In the genomic region with DNA sequence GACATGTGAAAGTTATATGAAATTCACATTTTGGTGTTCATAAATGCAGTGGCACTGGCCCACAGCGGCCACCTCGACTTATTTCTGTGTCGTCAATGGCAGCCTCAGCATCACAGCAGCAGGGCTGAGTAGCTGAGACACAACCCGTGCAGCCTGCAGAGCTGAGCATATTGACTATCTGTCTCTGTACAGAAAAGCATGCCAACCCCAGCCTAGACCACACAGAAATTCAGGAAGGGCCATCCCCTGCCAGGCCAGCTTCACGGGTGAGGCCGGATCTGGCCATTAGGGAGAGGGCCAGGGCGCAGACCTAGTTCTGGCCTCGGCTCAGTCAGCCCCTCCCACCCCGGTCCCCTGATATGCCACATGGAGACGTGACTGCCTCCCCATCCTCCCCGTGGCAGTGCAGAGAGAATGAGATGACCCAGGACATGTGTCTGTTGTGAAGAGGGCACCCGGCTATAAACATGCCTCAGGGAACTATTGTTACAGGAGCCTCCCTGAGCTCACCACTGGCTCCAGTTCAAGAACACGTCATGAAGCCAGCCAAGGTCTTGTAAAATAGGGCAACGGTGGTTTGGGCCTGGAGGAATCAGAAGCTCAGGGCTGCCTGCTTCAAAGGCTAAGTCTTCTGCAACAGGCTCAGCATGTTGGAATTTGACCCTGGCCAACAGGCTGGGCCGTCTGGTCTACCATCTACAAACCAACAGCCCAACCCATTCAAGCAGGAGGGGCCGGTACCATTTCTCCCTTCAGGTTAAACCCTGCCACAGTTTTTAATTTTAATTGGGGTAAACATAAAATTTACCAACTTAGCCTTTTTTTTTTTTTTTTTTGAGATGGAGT, we compare ENCODE assay signal across 8 cellular contexts. TPM values are rescaled to one million over a fixed set of nuclear protein-coding genes. Genes with fewer than 3 reads are reported as not detected.
DNase-seq lines count a peak whose midpoint lies in the region; ATAC-seq and TF ChIP-seq lines count a peak whose summit lies in the region.

No MANE protein-coding gene starts in this region.

- no peak for ATAC-seq in GM19467 (IDR thresholded peaks at IDR 0.05; ENCODE audit: unreplicated experiment)
- no peak for ATAC-seq in HG03095 (IDR thresholded peaks at IDR 0.05; ENCODE audit: unreplicated experiment)

- no peak for TF ChIP-seq CTCF in retinal pigment epithelial cell (conservative IDR thresholded peaks at IDR 0.05; ENCODE audit: low read depth, low read length)

- peak; percentile 95 for DNase-seq in HPDE6-E6E7 (ENCODE audit: extremely low spot score)
- DNase-seq in SW480 (ENCODE audit: low spot score): peak; percentile 88
- peak; percentile 27 for DNase-seq in glomerular endothelial cell (ENCODE audit: extremely low read depth, low read depth, low spot score)
- peak; percentile 97 for DNase-seq in retinal pigment epithelial cell (ENCODE audit: low read depth)
- DNase-seq in mesenteric fat pad (ENCODE audit: low spot score): no peak
- DNase-seq in DMS114 treated with DMSO at 0.1 percent for 48 hours (lab: John Stamatoyannopoulos, UW; ENCODE audit: unreplicated experiment): no peak

- H3K4me3 ChIP-seq in retinal pigment epithelial cell (ENCODE audit: low read length): no peak overlapping the region

RNA-seq across cellular contexts. Expression of gene SCARB1, which starts 25.5 kb away (rescaled TPM):
- total RNA-seq in glomerular endothelial cell (32.4 and 35.2 TPM in 2 replicates), mesenteric fat pad (135 TPM)

Comparison
In these comparisons a context has a peak if more than half of its experiments do, and no peak if none do; other contexts are left out.
1. DNase-seq: peak in HPDE6-E6E7 (single experiment), SW480 (single experiment), glomerular endothelial cell (single experiment) and retinal pigment epithelial cell (single experiment); none in mesenteric fat pad (single experiment) and DMS114 treated with DMSO at 0.1 percent for 48 hours (single experiment).